In genomic region chr3:13479582-13480339, GRCh38 we compare ENCODE assay signal across 8 cellular contexts. TPM values are rescaled to one million over a fixed set of nuclear protein-coding genes. Genes with fewer than 3 reads are reported as not detected.
DNase-seq lines count a peak whose midpoint lies in the region; ATAC-seq, FAIRE-seq and TF ChIP-seq lines count a peak whose summit lies in the region.

TSS of gene HDAC11 (plus strand) at chr3:13480306. CDS start at chr3:13480348, 42 bp downstream.

- H3K27ac ChIP-seq in ACC112 (ENCODE audit: low read depth, low read length): peak within 1 kb of the TSS; percentile 28; the same call in 1 of the 2 replicates
- peak within 1 kb of the TSS; percentile 75 for H3K27ac ChIP-seq in VCaP
- H3K27ac ChIP-seq in breast epithelium: peak within 1 kb of the TSS; percentile 95 to 96
- peak within 1 kb of the TSS; percentile 80 to 93 for H3K27ac ChIP-seq in small intestine (ENCODE audit: low read depth in 1 of 2, low read length in 1 of 2)

- ATAC-seq in GM18867 (IDR thresholded peaks at IDR 0.05; ENCODE audit: unreplicated experiment) (peak; percentile 97), HG03103 (IDR thresholded peaks at IDR 0.05; ENCODE audit: low read depth, unreplicated experiment) (peak; percentile 90)

- H3K4me3 ChIP-seq in ACC112 (ENCODE audit: low read depth, low read length) (peak within 1 kb of the TSS; percentile 88), breast epithelium (peak within 1 kb of the TSS; percentile 73 to 84 (median 81)), small intestine (ENCODE audit: low read depth in 1 of 2, low read length in 2 of 2) (peak within 1 kb of the TSS; percentile 51 to 65)

- FAIRE-seq in small intestine (lab: Jason Lieb, UNC): no peak

- H3K36me3 ChIP-seq in ACC112 (ENCODE audit: insufficient read depth, low read length) (no peaks in the 10 kb centered on the region), breast epithelium (no peaks in the 10 kb centered on the region), small intestine (ENCODE audit: control insufficient read depth in 2 of 2, insufficient read depth in 2 of 2, low read length in 2 of 2) (no peaks in the 10 kb centered on the region)

- peak; percentile 87 for DNase-seq in NCI-H2171 (lab: John Stamatoyannopoulos, UW)
- peak; percentile 97 to 98 for DNase-seq in breast epithelium (ENCODE audit: low spot score in 2 of 2)
- DNase-seq in iPS-NIHi11 (ENCODE audit: low spot score): peak; percentile 100
- DNase-seq in small intestine: peak; percentile 98

- intact Hi-C loops in breast epithelium (cut with DNase I; ENCODE audit: low total_unique reads): no loop called here

- peak; percentile 79 for TF ChIP-seq POLR2A in breast epithelium (IDR thresholded peaks at IDR 0.05)

- H3K4me1 ChIP-seq in ACC112 (ENCODE audit: control insufficient read depth, insufficient read depth, low read length, unreplicated experiment) (peaks cover 13% of the 10 kb centered on the region), breast epithelium (peaks cover 1 to 6% of the 10 kb centered on the region in 2 donors), small intestine (ENCODE audit: control insufficient read depth in 2 of 2, insufficient read depth in 1 of 2, low read depth in 1 of 2, low read length in 1 of 2) (peaks cover 0 to 3% of the 10 kb centered on the region in 2 donors)

- H3K9me3 ChIP-seq in breast epithelium (no peaks in the 10 kb centered on the region), small intestine (ENCODE audit: control insufficient read depth, low read depth) (no peaks in the 10 kb centered on the region)

- 0 out of 2 replicates have a peak, but pooled peaks have one; percentile 14 for TF ChIP-seq CTCF in VCaP (conservative IDR thresholded peaks at IDR 0.05)
- TF ChIP-seq CTCF in breast epithelium (IDR thresholded peaks at IDR 0.05): peak; percentile 28 to 64 (median 35)

- H2AFZ ChIP-seq in ACC112 (ENCODE audit: low read length, unreplicated experiment): peak within 1 kb of the TSS; percentile 92

- H3K79me2 ChIP-seq in ACC112 (ENCODE audit: control insufficient read depth, insufficient read depth, low read length, unreplicated experiment): no peaks in the 10 kb centered on the region

- H3K27me3 ChIP-seq in ACC112 (ENCODE audit: insufficient read depth, low read length) (no peaks in the 10 kb centered on the region), breast epithelium (no peaks in the 10 kb centered on the region), small intestine (ENCODE audit: control insufficient read depth in 2 of 2, insufficient read depth in 2 of 2, low read length in 2 of 2) (no peaks in the 10 kb centered on the region)

- WGBS in small intestine, 3 donors: 0 to 1% (median 0%) methylated on average over 47 to 67 of the region's 67 CpGs

RNA-seq across cellular contexts. Expression of gene HDAC11, which starts in this region (rescaled TPM):
- total RNA-seq in breast epithelium: 10 to 100 TPM; 14.2 to 21.7 (median 14.4) TPM
- 10 to 100 TPM; 12.4 to 19.4 (median 18.1) TPM for polyA plus RNA-seq in small intestine

Comparison
In these comparisons a context has a peak if more than half of its experiments do, and no peak if none do; other contexts are left out.
1. Peak in every context shown above with its lines: DNase-seq, ATAC-seq, H3K4me3 ChIP-seq and H3K27ac ChIP-seq.
2. H3K27ac ChIP-seq: peak in every context shown above with its lines; median percentile 96 in breast epithelium; 86 in small intestine; 75 in VCaP; 28 in ACC112.